21 cellular contexts compared by ENCODE assay signal in genomic region chr12:12126551-12126950, GRCh38. TPM values are rescaled to one million over a fixed set of nuclear protein-coding genes. Genes with fewer than 3 reads are reported as not detected.
DNase-seq lines count a peak whose midpoint lies in the region; ATAC-seq and TF ChIP-seq lines count a peak whose summit lies in the region.
"Had no signal": no experiment of that assay in that cellular context is flagged by ENCODE, and none has a peak within 500 bp of the region (broad histone marks: within the 10 kb centered on the region; RNA-seq: fewer than 3 reads in every experiment).

No MANE protein-coding gene starts in this region.

- DNase-seq in ELR (ENCODE audit: low read depth) (peak; percentile 39), M059J (ENCODE audit: low read depth) (peak; percentile 4), caudate nucleus (lab: John Stamatoyannopoulos, UW) (no peak), foreskin keratinocyte (peak; percentile 38 to 80), body of pancreas (no peak), NCI-H510A treated with DMSO at 0.1 percent for 48 hours (lab: John Stamatoyannopoulos, UW) (no peak)
- DNase-seq in central memory CD4-positive, alpha-beta T cell, result no peak
- DNase-seq: 8988T; Caco-2; CD4-positive, alpha-beta memory T cell; DND-41; NCI-H1417; NCI-H187; NCI-H2107; NCI-H446 treated with DMSO at 0.1 percent for 48 hours; Peyer's patch had no signal

- H3K27me3 ChIP-seq in foreskin keratinocyte (no peaks in the 10 kb centered on the region), body of pancreas (no peaks in the 10 kb centered on the region)
- H3K27me3 ChIP-seq: BLaER1 treated with 17β-estradiol and CSF1 and Interleukin-3, amounts not matched to agents 10 nM and 100 nM; Peyer's patch had no signal

- intact Hi-C loops in body of pancreas (cut with DNase I), result no loop called here

- H3K4me3 ChIP-seq in body of pancreas, result no peak overlapping the region
- H3K4me3 ChIP-seq: BLaER1 treated with 17β-estradiol and CSF1 and Interleukin-3, amounts not matched to agents 10 nM and 100 nM; Peyer's patch had no signal

- TF ChIP-seq CTCF in foreskin keratinocyte (conservative IDR thresholded peaks at IDR 0.05) (no peak), body of pancreas (IDR thresholded peaks at IDR 0.05) (no peak)

- peak; percentile 91 for ATAC-seq in foreskin keratinocyte
- no peak for ATAC-seq in body of pancreas
- ATAC-seq: Right ventricle myocardium inferior had no signal

- 77 to 78% methylated on average over 4 of the region's 4 CpGs for WGBS in body of pancreas, 2 donors

- H3K9me3 ChIP-seq in body of pancreas, result no peaks in the 10 kb centered on the region
- H3K9me3 ChIP-seq: BLaER1 treated with 17β-estradiol and CSF1 and Interleukin-3, amounts not matched to agents 10 nM and 100 nM; Caco-2; Peyer's patch had no signal

- peaks cover 6% of the 10 kb centered on the region for H3K4me1 ChIP-seq in foreskin keratinocyte
- no peaks in the 10 kb centered on the region for H3K4me1 ChIP-seq in body of pancreas
- H3K4me1 ChIP-seq: BLaER1 treated with 17β-estradiol and CSF1 and Interleukin-3, amounts not matched to agents 10 nM and 100 nM; Caco-2; Peyer's patch had no signal

- H3K36me3 ChIP-seq in body of pancreas (replicated peaks in 1 of 2; ENCODE audit: insufficient read depth in 1 of 2, low read depth in 2 of 2), result peaks cover 0 to 11% of the 10 kb centered on the region in 2 donors

- H3K27ac ChIP-seq in caudate nucleus (ENCODE audit: low read depth, low read length) (peak overlapping the region; percentile 52), foreskin keratinocyte (no peak overlapping the region), body of pancreas (no peak overlapping the region)
- H3K27ac ChIP-seq: BLaER1 treated with 17β-estradiol and CSF1 and Interleukin-3, amounts not matched to agents 10 nM and 100 nM; Peyer's patch had no signal

- TF ChIP-seq POLR2A in body of pancreas (IDR thresholded peaks at IDR 0.05), result no peak

RNA-seq across cellular contexts. Expression of gene BCL2L14, which starts 55.8 kb away (rescaled TPM):
- 0.05 and 6.7 TPM in 2 replicates for total RNA-seq in M059J (2014; rRNA removed; shearing (Covaris generic))
- total RNA-seq in foreskin keratinocyte (not detected in 2 replicates), body of pancreas (10 to 100 TPM in 1 of 2 donors, 1 to 10 TPM in 1; 6.3 to 14.5 TPM)
- polyA plus RNA-seq in foreskin keratinocyte, result not detected in 2 replicates
- total RNA-seq: G401, Right ventricle myocardium inferior, SK-MEL-5 had no signal
- polyA plus RNA-seq: IgD-negative memory B cell had no signal

Comparison
In these comparisons a context has a peak if more than half of its experiments do, and no peak if none do; other contexts are left out.
1. DNase-seq: peak in ELR (single experiment), M059J (single experiment) and foreskin keratinocyte (2 of 2); none in caudate nucleus (0 of 61), body of pancreas (0 of 4), central memory CD4-positive, alpha-beta T cell (single experiment) and NCI-H510A treated with DMSO at 0.1 percent for 48 hours (single experiment).